14 cellular contexts compared by ENCODE assay signal in the genomic region with DNA sequence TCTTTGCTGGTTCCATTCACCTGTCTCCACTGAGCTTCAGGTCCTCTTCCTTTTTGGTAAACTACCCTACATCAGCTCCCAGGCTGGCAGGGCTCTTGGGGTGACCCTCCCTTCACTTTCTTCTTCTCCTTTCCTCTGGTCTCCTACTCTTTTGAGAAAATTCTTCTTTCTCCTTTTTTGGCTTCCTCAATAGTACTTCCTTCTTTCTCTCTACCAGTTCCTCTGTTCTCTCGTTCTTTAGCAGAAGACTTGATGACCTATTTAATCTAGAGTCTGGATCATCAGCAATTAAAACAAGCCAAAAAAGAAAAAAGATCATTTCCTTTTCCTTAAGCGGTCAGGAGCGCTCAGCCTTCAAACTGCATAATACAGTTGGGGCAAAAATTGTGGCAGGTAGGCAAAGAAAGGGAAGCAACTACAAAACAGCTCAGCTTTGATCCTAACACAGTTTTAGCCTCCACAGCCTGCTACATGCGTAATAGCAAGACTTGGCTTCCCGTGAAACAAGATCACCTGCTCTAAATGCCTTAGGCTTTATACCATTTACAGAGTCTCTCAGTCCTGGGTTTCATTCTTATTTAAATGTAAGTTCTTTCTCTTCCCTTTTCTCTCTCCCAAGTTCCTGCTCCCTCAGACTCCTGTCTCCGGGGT.
DNase-seq lines count a peak whose midpoint lies in the region; TF ChIP-seq lines count a peak whose summit lies in the region.
"Had no signal": no experiment of that assay in that cellular context is flagged by ENCODE, and none has a peak within 500 bp of the region (broad histone marks: within the 10 kb centered on the region; RNA-seq: fewer than 3 reads in every experiment).

No MANE protein-coding gene starts in this region.

- POLR2A ChIA-PET in HEK293T (lab: Yijun Ruan, JAX), result no interaction called here

- CTCF ChIA-PET in HEK293T (lab: Yijun Ruan, JAX), result no interaction called here

- H3K27ac ChIP-seq in HL-60 (replicated peaks), result peak overlapping the region; percentile 98

- H3K4me3 ChIP-seq in HL-60 (replicated peaks; ENCODE audit: insufficient read depth, low read length), result no peak overlapping the region
- H3K4me3 ChIP-seq: GM12878 had no signal

- H3K27me3 ChIP-seq in HL-60 (ENCODE audit: insufficient read depth, poor library complexity, severe bottlenecking), result no peaks in the 10 kb centered on the region

- DNase-seq in AML-193 (lab: John Stamatoyannopoulos, UW) (peak; percentile 57 to 75), HL-60 (ENCODE audit: low read depth in 1 of 2, low spot score in 1 of 2) (peak; percentile 57 to 67), SIG-M5 (lab: John Stamatoyannopoulos, UW) (peak; percentile 19), iPS-NIHi11 (ENCODE audit: low spot score) (peak; percentile 32), NCI-H1417 treated with DMSO at 0.1 percent for 48 hours (lab: John Stamatoyannopoulos, UW) (no peak), HEK293T (ENCODE audit: extremely low spot score) (no peak), SW480 (ENCODE audit: low spot score) (no peak)
- DNase-seq in stimulated activated CD4-positive, alpha-beta T cell treated with anti-CD3 and anti-CD28 coated beads, Interleukin-12 subunit alpha, Interleukin-12 subunit beta, amount 100 ng/mL, for 4 hours, result no peak
- DNase-seq: activated CD8-positive, alpha-beta memory T cell treated with anti-CD3 and anti-CD28 coated beads, Interleukin-2, amount 10 ng/mL, durations not matched to agents 7 days and 5 days; activated effector memory CD4-positive, alpha-beta T cell treated with Interleukin-2 at 50 U/mL for 16 hours; amygdala; EL; NCI-H2081 had no signal

- no peak for TF ChIP-seq CTCF in HL-60 (IDR thresholded peaks at IDR 0.05; ENCODE audit: insufficient read depth, low read length)

TF ChIP-seq in HEK293T, 16 proteins besides CTCF, POLR2A, EP300 and RAD21:
- no peak for TF ChIP-seq SUZ12 (IDR thresholded peaks at IDR 0.05)
- TF ChIP-seq BHLHE40 (IDR thresholded peaks at IDR 0.05; ENCODE audit: borderline replicate concordance), result no peak
- TF ChIP-seq TARDBP (IDR thresholded peaks at IDR 0.05), result no peak
- TF ChIP-seq LEF1 (IDR thresholded peaks at IDR 0.05; ENCODE audit: borderline replicate concordance), result no peak
- TF ChIP-seq ELF4 (IDR thresholded peaks at IDR 0.05), result no peak
- TF ChIP-seq ARNT (IDR thresholded peaks at IDR 0.05), result no peak

Comparison
In these comparisons a context has a peak if more than half of its experiments do, and no peak if none do; other contexts are left out.
1. DNase-seq: peak in AML-193 (2 of 2), HL-60 (2 of 2), SIG-M5 (single experiment) and iPS-NIHi11 (single experiment); none in NCI-H1417 treated with DMSO at 0.1 percent for 48 hours (single experiment), HEK293T (single experiment), stimulated activated CD4-positive, alpha-beta T cell treated with anti-CD3 and anti-CD28 coated beads, Interleukin-12 subunit alpha, Interleukin-12 subunit beta, amount 100 ng/mL, for 4 hours (single experiment) and SW480 (single experiment).